32 cellular contexts compared by ENCODE assay signal in the genomic region with DNA sequence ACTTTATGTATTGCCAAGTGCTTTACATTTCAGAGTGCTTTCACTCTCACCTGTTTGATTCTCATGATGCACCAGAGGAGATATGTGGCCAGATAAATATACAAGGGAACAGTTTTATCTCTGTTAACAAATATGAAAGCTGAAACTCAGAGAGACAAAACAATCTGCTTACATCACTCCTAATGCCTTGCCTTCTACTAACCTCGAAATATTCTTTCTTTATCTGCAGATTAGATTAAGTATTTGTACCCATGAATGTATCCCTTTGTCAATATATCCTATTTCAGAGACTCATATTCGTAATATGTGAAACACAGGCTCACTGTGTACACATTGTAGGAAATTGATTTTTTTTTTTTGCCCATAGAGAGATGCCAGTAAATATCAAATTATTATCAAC.
"Had no signal": no experiment of that assay in that cellular context is flagged by ENCODE, and none has a peak within 500 bp of the region (broad histone marks: within the 10 kb centered on the region; RNA-seq: fewer than 3 reads in every experiment).

No MANE protein-coding gene starts in this region.

- ATAC-seq: activated CD4-positive, alpha-beta T cell treated with anti-CD3 and anti-CD28 coated beads for 36 hours; activated CD8-positive, alpha-beta memory T cell treated with anti-CD3 and anti-CD28 coated beads, Interleukin-2, amount 10 ng/mL, durations not matched to agents 7 days and 5 days; activated CD8-positive, alpha-beta T cell treated with anti-CD3 and anti-CD28 coated beads, Interleukin-2, amount 10 ng/mL, durations not matched to agents 7 days and 5 days; esophagus mucosa; foreskin keratinocyte; gastrocnemius medialis; T-helper 17 cell had no signal

- DNase-seq: activated CD4-positive, alpha-beta memory T cell treated with anti-CD3 and anti-CD28 coated beads for 36 hours; activated CD4-positive, alpha-beta T cell treated with anti-CD3 and anti-CD28 coated beads for 36 hours; activated CD4-positive, alpha-beta T cell treated with anti-CD3 and anti-CD28 coated beads, Interleukin-2, amount 10 ng/mL, durations not matched to agents 24 days and 14 days; activated CD4-positive, CD25-positive, alpha-beta regulatory T cell; activated CD4-positive, CD25-positive, alpha-beta regulatory T cell treated with anti-CD3 and anti-CD28 coated beads, Interleukin-2, amount 50 U/mL, for 72 hours; activated CD8-positive, alpha-beta memory T cell treated with anti-CD3 and anti-CD28 coated beads, Interleukin-2, amount 10 ng/mL, durations not matched to agents 7 days and 5 days; activated CD8-positive, alpha-beta memory T cell treated with anti-CD3 and anti-CD28 coated beads, Interleukin-2, amount 50 U/mL, for 4 hours; activated CD8-positive, alpha-beta T cell treated with anti-CD3 and anti-CD28 coated beads, Interleukin-2, amount 10 ng/mL, durations not matched to agents 7 days and 5 days; activated effector memory CD4-positive, alpha-beta T cell treated with anti-CD3 and anti-CD28 coated beads, Interleukin-2, amount 50 U/mL, for 16 hours; activated naive CD4-positive, alpha-beta T cell treated with anti-CD3 and anti-CD28 coated beads for 36 hours; activated naive CD8-positive, alpha-beta T cell treated with anti-CD3 and anti-CD28 coated beads for 36 hours; activated T-cell treated with anti-CD3 and anti-CD28 coated beads, Interleukin-2, amount 50 U/mL, for 1 hour; activated T-cell treated with anti-CD3 and anti-CD28 coated beads, Interleukin-2, amount 50 U/mL, for 48 hours; brain microvascular endothelial cell; dorsolateral prefrontal cortex; effector memory CD4-positive, alpha-beta T cell; endodermal cell; foreskin keratinocyte; gastrocnemius medialis; T-helper 1 cell; T-helper 17 cell; T1000 had no signal

- H3K9me3 Mint-ChIP-seq: activated CD4-positive, alpha-beta T cell treated with anti-CD3 and anti-CD28 coated beads, Interleukin-2, amount 10 ng/mL, durations not matched to agents 24 days and 14 days; activated naive CD4-positive, alpha-beta T cell treated with anti-CD3 and anti-CD28 coated beads, Interleukin-2, amount 50 U/mL, for 24 hours; activated T-helper 1 cell treated with anti-CD3 and anti-CD28 coated beads, Interleukin-12 subunit alpha, Interleukin-12 subunit beta, Interleukin-2, Interleukin-4 antibody, amounts not matched to agents 30 ng/mL and 10 ng/mL and 1 ng/mL, durations not matched to agents 14 hours and 24 hours and 36 hours; activated T-helper 2 cell treated with anti-CD3 and anti-CD28 coated beads, Interferon-gamma antibody, Interleukin-2, Interleukin-4, amounts not matched to agents 10 μg/mL and 5 μg/mL and 100 μg/mL, durations not matched to agents 14 hours and 24 hours and 36 hours; central memory CD8-positive, alpha-beta T cell; dendritic cell treated with granulocyte-macrophage colony-stimulating factor and Interleukin-4, amounts not matched to agents 40 ng/mL and 50 ng/mL, for 4 days; T-helper 2 cell treated with Interferon-gamma antibody and Interleukin-4, amounts not matched to agents 5 μg/mL and 100 μg/mL, for 36 hours had no signal

- H3K36me3 Mint-ChIP-seq: activated CD4-positive, alpha-beta memory T cell treated with anti-CD3 and anti-CD28 coated beads for 36 hours; activated CD8-positive, alpha-beta memory T cell treated with anti-CD3 and anti-CD28 coated beads, Interleukin-2, amount 10 ng/mL, durations not matched to agents 7 days and 5 days; activated naive CD4-positive, alpha-beta T cell treated with anti-CD3 and anti-CD28 coated beads, Interleukin-2, amount 50 U/mL, for 24 hours; activated naive CD8-positive, alpha-beta T cell treated with anti-CD3 and anti-CD28 coated beads for 36 hours had no signal

- H3K27ac Mint-ChIP-seq: activated CD4-positive, alpha-beta memory T cell treated with anti-CD3 and anti-CD28 coated beads for 36 hours; activated CD4-positive, alpha-beta T cell treated with anti-CD3 and anti-CD28 coated beads for 36 hours; activated CD4-positive, alpha-beta T cell treated with anti-CD3 and anti-CD28 coated beads, Interleukin-2, amount 10 ng/mL, durations not matched to agents 24 days and 14 days; activated CD8-positive, alpha-beta memory T cell treated with anti-CD3 and anti-CD28 coated beads, Interleukin-2, amount 10 ng/mL, durations not matched to agents 7 days and 5 days; activated CD8-positive, alpha-beta T cell treated with anti-CD3 and anti-CD28 coated beads, Interleukin-2, amount 10 ng/mL, durations not matched to agents 7 days and 5 days; activated naive CD4-positive, alpha-beta T cell treated with anti-CD3 and anti-CD28 coated beads for 36 hours; activated naive CD4-positive, alpha-beta T cell treated with anti-CD3 and anti-CD28 coated beads, Interleukin-2, amount 50 U/mL, for 24 hours; activated naive CD8-positive, alpha-beta T cell treated with anti-CD3 and anti-CD28 coated beads for 36 hours; activated T-helper 1 cell treated with anti-CD3 and anti-CD28 coated beads, Interleukin-12 subunit alpha, Interleukin-12 subunit beta, Interleukin-2, Interleukin-4 antibody, amounts not matched to agents 30 ng/mL and 10 ng/mL and 1 ng/mL, durations not matched to agents 14 hours and 24 hours and 36 hours; activated T-helper 2 cell treated with anti-CD3 and anti-CD28 coated beads, Interferon-gamma antibody, Interleukin-2, Interleukin-4, amounts not matched to agents 10 μg/mL and 5 μg/mL and 100 μg/mL, durations not matched to agents 14 hours and 24 hours and 36 hours; dendritic cell treated with granulocyte-macrophage colony-stimulating factor and Interleukin-4, amounts not matched to agents 40 ng/mL and 50 ng/mL, for 4 days; endodermal cell; T-helper 17 cell; T-helper 2 cell treated with Interferon-gamma antibody and Interleukin-4, amounts not matched to agents 5 μg/mL and 100 μg/mL, for 36 hours had no signal

- H3K27ac ChIP-seq: ascending aorta, brain microvascular endothelial cell, coronary artery, dorsolateral prefrontal cortex, foreskin keratinocyte, gastrocnemius medialis had no signal

- H3K4me1 Mint-ChIP-seq: activated CD4-positive, alpha-beta T cell treated with anti-CD3 and anti-CD28 coated beads for 36 hours; activated CD4-positive, alpha-beta T cell treated with anti-CD3 and anti-CD28 coated beads, Interleukin-2, amount 10 ng/mL, durations not matched to agents 24 days and 14 days; activated CD8-positive, alpha-beta memory T cell treated with anti-CD3 and anti-CD28 coated beads, Interleukin-2, amount 10 ng/mL, durations not matched to agents 7 days and 5 days; activated naive CD4-positive, alpha-beta T cell treated with anti-CD3 and anti-CD28 coated beads, Interleukin-2, amount 50 U/mL, for 24 hours; activated naive CD8-positive, alpha-beta T cell treated with anti-CD3 and anti-CD28 coated beads for 36 hours; central memory CD8-positive, alpha-beta T cell; endodermal cell; T-helper 17 cell had no signal

- H3K4me1 ChIP-seq: ascending aorta, foreskin keratinocyte, gastrocnemius medialis had no signal

- H3K9me3 ChIP-seq: ascending aorta, gastrocnemius medialis had no signal

- H3K27me3 Mint-ChIP-seq: dendritic cell treated with granulocyte-macrophage colony-stimulating factor and Interleukin-4, amounts not matched to agents 40 ng/mL and 50 ng/mL, for 4 days had no signal

- H3K4me3 Mint-ChIP-seq: activated CD4-positive, alpha-beta memory T cell treated with anti-CD3 and anti-CD28 coated beads for 36 hours; activated CD4-positive, alpha-beta T cell treated with anti-CD3 and anti-CD28 coated beads for 36 hours; activated CD4-positive, alpha-beta T cell treated with anti-CD3 and anti-CD28 coated beads, Interleukin-2, amount 10 ng/mL, durations not matched to agents 24 days and 14 days; activated CD8-positive, alpha-beta memory T cell treated with anti-CD3 and anti-CD28 coated beads, Interleukin-2, amount 10 ng/mL, durations not matched to agents 7 days and 5 days; activated CD8-positive, alpha-beta T cell treated with anti-CD3 and anti-CD28 coated beads, Interleukin-2, amount 10 ng/mL, durations not matched to agents 7 days and 5 days; activated naive CD4-positive, alpha-beta T cell treated with anti-CD3 and anti-CD28 coated beads for 36 hours; activated naive CD4-positive, alpha-beta T cell treated with anti-CD3 and anti-CD28 coated beads, Interleukin-2, amount 50 U/mL, for 24 hours; activated naive CD8-positive, alpha-beta T cell treated with anti-CD3 and anti-CD28 coated beads for 36 hours; activated T-helper 1 cell treated with anti-CD3 and anti-CD28 coated beads, Interleukin-12 subunit alpha, Interleukin-12 subunit beta, Interleukin-2, Interleukin-4 antibody, amounts not matched to agents 30 ng/mL and 10 ng/mL and 1 ng/mL, durations not matched to agents 14 hours and 24 hours and 36 hours; central memory CD8-positive, alpha-beta T cell; dendritic cell treated with granulocyte-macrophage colony-stimulating factor and Interleukin-4, amounts not matched to agents 40 ng/mL and 50 ng/mL, for 4 days; endodermal cell; T-helper 17 cell; T-helper 2 cell treated with Interferon-gamma antibody and Interleukin-4, amounts not matched to agents 5 μg/mL and 100 μg/mL, for 36 hours had no signal

- H3K36me3 ChIP-seq: ascending aorta, brain microvascular endothelial cell, gastrocnemius medialis had no signal

- FAIRE-seq: bronchial epithelial cell had no signal

- H3K4me3 ChIP-seq: ascending aorta, coronary artery, dorsolateral prefrontal cortex, gastrocnemius medialis had no signal

- H3K27me3 ChIP-seq: ascending aorta, brain microvascular endothelial cell, dorsolateral prefrontal cortex, gastrocnemius medialis had no signal
